ENCODE assay signal across 9 cellular contexts in the genomic region with DNA sequence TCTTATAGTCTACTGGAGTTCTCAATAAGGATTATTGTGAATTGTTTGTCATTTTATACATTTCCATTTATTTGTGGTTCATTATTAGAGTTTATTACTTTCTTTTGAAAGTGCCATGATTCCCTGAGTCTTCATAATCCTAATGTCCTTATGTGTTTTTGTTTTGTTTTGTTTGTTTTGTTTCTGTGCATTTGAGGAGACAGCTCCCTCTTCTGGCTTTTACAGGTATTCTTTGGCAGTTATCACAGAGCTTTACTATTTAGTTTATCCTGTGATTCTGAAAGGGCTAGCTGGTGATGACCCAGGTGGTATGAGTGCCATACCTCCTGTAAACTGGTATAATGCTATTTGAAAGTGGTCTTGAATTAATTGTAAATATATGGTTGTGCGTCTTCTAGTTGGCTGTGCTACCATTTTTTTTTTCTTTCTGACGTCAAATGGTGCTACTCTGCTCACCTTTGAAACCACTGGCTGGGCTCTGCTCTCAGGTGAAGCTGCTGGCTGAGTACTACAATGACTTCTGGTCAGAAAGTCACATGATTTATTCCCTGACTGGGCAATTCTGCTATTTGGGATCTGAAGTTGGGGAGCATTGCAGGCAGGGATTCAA.
DNase-seq lines count a peak whose midpoint lies in the region; ATAC-seq and TF ChIP-seq lines count a peak whose summit lies in the region.
"Had no signal": no experiment of that assay in that cellular context is flagged by ENCODE, and none has a peak within 500 bp of the region (broad histone marks: within the 10 kb centered on the region; RNA-seq: fewer than 3 reads in every experiment).

No MANE protein-coding gene starts in this region.

- CTCF ChIA-PET in HEK293T (lab: Yijun Ruan, JAX) = interaction anchor here (0.6 to 1.0 kb wide), 2 partner anchors 11 to 677 kb away, joined by 4 to 5 read pairs; no protein-coding TSS in a partner anchor

- H3K27me3 Mint-ChIP-seq in glutamatergic neuron (ENCODE audit: unreplicated experiment) = no peaks in the 10 kb centered on the region

- ATAC-seq in HG02763 (IDR thresholded peaks at IDR 0.05; ENCODE audit: unreplicated experiment) (no peak), HG03159 (IDR thresholded peaks at IDR 0.05; ENCODE audit: unreplicated experiment) (no peak)

- H3K27ac Mint-ChIP-seq in glutamatergic neuron (ENCODE audit: unreplicated experiment) = no peak overlapping the region

- DNase-seq in D341Med (ENCODE audit: low spot score) = peak; percentile 23
- DNase-seq in HEK293T (ENCODE audit: extremely low spot score) = peak; percentile 13
- DNase-seq in RPMI8226 = peak; percentile 12
- DNase-seq in glutamatergic neuron = no peak
- DNase-seq in NCI-H2227 treated with DMSO at 0.1 percent for 48 hours (lab: John Stamatoyannopoulos, UW) = no peak
- DNase-seq in DMS79 treated with DMSO at 0.1 percent for 48 hours (lab: John Stamatoyannopoulos, UW) = no peak
- DNase-seq: central memory CD4-positive, alpha-beta T cell had no signal

- peaks cover 7% of the 10 kb centered on the region for H3K9me3 Mint-ChIP-seq in glutamatergic neuron (ENCODE audit: unreplicated experiment)

- POLR2A ChIA-PET in HEK293T (lab: Yijun Ruan, JAX) = no interaction called here

- H3K4me1 Mint-ChIP-seq in glutamatergic neuron (ENCODE audit: low read depth, unreplicated experiment) = no peaks in the 10 kb centered on the region

- no peaks in the 10 kb centered on the region for H3K36me3 Mint-ChIP-seq in glutamatergic neuron (ENCODE audit: unreplicated experiment)

- peak; percentile 71 for TF ChIP-seq CTCF in glutamatergic neuron (IDR thresholded peaks at IDR 0.05; ENCODE audit: partially characterized antibody, unreplicated experiment)

- H3K4me3 Mint-ChIP-seq in glutamatergic neuron (ENCODE audit: unreplicated experiment) = no peak overlapping the region

TF ChIP-seq in HEK293T, 16 proteins besides CTCF, POLR2A, EP300 and RAD21:
- TF ChIP-seq LEF1 (IDR thresholded peaks at IDR 0.05; ENCODE audit: borderline replicate concordance) (no peak), HDGF (IDR thresholded peaks at IDR 0.05; ENCODE audit: borderline replicate concordance) (no peak), ARNT (IDR thresholded peaks at IDR 0.05) (no peak), FOXA1 (IDR thresholded peaks at IDR 0.05) (no peak)
- TF ChIP-seq, protein P1, sequence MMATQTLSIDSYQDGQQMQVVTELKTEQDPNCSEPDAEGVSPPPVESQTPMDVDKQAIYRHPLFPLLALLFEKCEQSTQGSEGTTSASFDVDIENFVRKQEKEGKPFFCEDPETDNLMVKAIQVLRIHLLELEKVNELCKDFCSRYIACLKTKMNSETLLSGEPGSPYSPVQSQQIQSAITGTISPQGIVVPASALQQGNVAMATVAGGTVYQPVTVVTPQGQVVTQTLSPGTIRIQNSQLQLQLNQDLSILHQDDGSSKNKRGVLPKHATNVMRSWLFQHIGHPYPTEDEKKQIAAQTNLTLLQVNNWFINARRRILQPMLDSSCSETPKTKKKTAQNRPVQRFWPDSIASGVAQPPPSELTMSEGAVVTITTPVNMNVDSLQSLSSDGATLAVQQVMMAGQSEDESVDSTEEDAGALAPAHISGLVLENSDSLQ (IDR thresholded peaks at IDR 0.05) = no peak

Comparison
In these comparisons a context has a peak if more than half of its experiments do, and no peak if none do; other contexts are left out.
1. DNase-seq: peak in D341Med (single experiment), HEK293T (single experiment) and RPMI8226 (single experiment); none in glutamatergic neuron (single experiment), NCI-H2227 treated with DMSO at 0.1 percent for 48 hours (single experiment) and DMS79 treated with DMSO at 0.1 percent for 48 hours (single experiment).